ENCODE assay signal across 8 cellular contexts in genomic region chr20:58693226-58694006, GRCh38. TPM values are rescaled to one million over a fixed set of nuclear protein-coding genes. Genes with fewer than 3 reads are reported as not detected.
A peak's percentile ranks its signal among the peaks of the same experiment; 100 is the strongest.
DNase-seq lines count a peak whose midpoint lies in the region; ATAC-seq and TF ChIP-seq lines count a peak whose summit lies in the region.

No MANE protein-coding gene starts in this region.

- peak overlapping the region; percentile 72; the same call in 1 of the 2 replicates for H3K9ac ChIP-seq in KMS-11

- TF ChIP-seq CTCF in AG04450 (IDR thresholded peaks at IDR 0.05; ENCODE audit: low read depth, low read length) = no peak
- no peak for TF ChIP-seq CTCF in KMS-11 (conservative IDR thresholded peaks at IDR 0.05; ENCODE audit: low read depth, low read length)
- no peak for TF ChIP-seq CTCF in astrocyte of the spinal cord (IDR thresholded peaks at IDR 0.05; ENCODE audit: low read depth, low read length)

- ATAC-seq in GM19328 (IDR thresholded peaks at IDR 0.05; ENCODE audit: unreplicated experiment) (peak; percentile 29), GM18870 (IDR thresholded peaks at IDR 0.05; ENCODE audit: unreplicated experiment) (no peak)

- peaks cover 3% of the 10 kb centered on the region for H3K4me1 ChIP-seq in KMS-11 (ENCODE audit: low read depth, poor library complexity, severe bottlenecking)

- H3K27me3 ChIP-seq in AG04450 (ENCODE audit: control insufficient read depth, insufficient read depth, low read length) (no peaks in the 10 kb centered on the region), KMS-11 (ENCODE audit: insufficient read depth, low read depth) (no peaks in the 10 kb centered on the region)

- DNase-seq in AG04450 (ENCODE audit: low read depth, low spot score) (no peak), astrocyte of the spinal cord (ENCODE audit: low read depth, low spot score) (no peak), left kidney (ENCODE audit: low read depth, low spot score) (peak; percentile 57), substantia nigra (lab: John Stamatoyannopoulos, UW) (peak in 5 of 49 donors; percentile 15 to 57 (median 28)), HPDE6-E6E7 (ENCODE audit: extremely low spot score) (no peak)

- no peaks in the 10 kb centered on the region for H3K36me3 ChIP-seq in KMS-11 (ENCODE audit: insufficient read depth)

- no peaks in the 10 kb centered on the region for H4K20me1 ChIP-seq in KMS-11 (ENCODE audit: insufficient read depth)

- no peaks in the 10 kb centered on the region for H3K79me2 ChIP-seq in KMS-11 (ENCODE audit: insufficient read depth, low read depth)

- peak overlapping the region; percentile 92 for H3K4me2 ChIP-seq in KMS-11

- peaks cover 6% of the 10 kb centered on the region; the same call in 1 of the 2 replicates for H3K9me3 ChIP-seq in AG04450 (ENCODE audit: control insufficient read depth, insufficient read depth, low read length)

- H3K27ac ChIP-seq in AG04450 (ENCODE audit: low read depth, low read length) = no peak overlapping the region
- H3K27ac ChIP-seq in KMS-11 = no peak overlapping the region
- peak overlapping the region; percentile 45 for H3K27ac ChIP-seq in substantia nigra (ENCODE audit: low read depth, low read length, poor library complexity, severe bottlenecking)

- H3K4me3 ChIP-seq in AG04450 (ENCODE audit: low read depth, low read length) (peak overlapping the region; percentile 55), KMS-11 (IDR thresholded peaks at IDR 0.05; ENCODE audit: insufficient read depth, low read depth, low read length) (no peak overlapping the region), astrocyte of the spinal cord (ENCODE audit: low read depth, low read length) (peak overlapping the region; percentile 29)

- CTCF ChIA-PET in AG04450 (lab: Charles Lee) = interaction anchor here (0.7 to 1.1 kb wide), 2 partner anchors 134 to 464 kb away, joined by 3 read pairs; no protein-coding TSS in a partner anchor

- in situ Hi-C loops in astrocyte of the spinal cord (cut with HindIII; ENCODE audit: low sequenced_read_pairs) = no loop called here

- H2AFZ ChIP-seq in KMS-11 (ENCODE audit: low read depth) = peak overlapping the region; percentile 75

- POLR2A ChIA-PET in AG04450 (lab: Yijun Ruan, JAX) = interaction anchor here (0.8 to 1.0 kb wide), 2 partner anchors 42 kb away, joined by 5 to 9 read pairs; partner anchors contain the start of gene STX16

RNA-seq across cellular contexts. Expression of gene NPEPL1, which starts 0.8 kb away (rescaled TPM):
- 3.6 and 5.1 TPM in 2 replicates for polyA plus RNA-seq in AG04450 (2011; rRNA removed)
- polyA minus RNA-seq in AG04450 (2011; rRNA and poly(A)+ RNA removed) = 4.6 and 8.0 TPM in 2 replicates

RNA-seq across cellular contexts. Expression of gene STX16, which starts 42.3 kb away (rescaled TPM):
- 43.8 and 51.9 TPM in 2 replicates for polyA plus RNA-seq in AG04450 (2011; rRNA removed)
- polyA minus RNA-seq in AG04450 (2011; rRNA and poly(A)+ RNA removed) = 24.5 and 29.6 TPM in 2 replicates
